ENCODE assay signal across 27 cellular contexts in genomic region chr9:121026260-121026691, GRCh38. TPM values are rescaled to one million over a fixed set of nuclear protein-coding genes. Genes with fewer than 3 reads are reported as not detected.
DNase-seq lines count a peak whose midpoint lies in the region; ATAC-seq and TF ChIP-seq lines count a peak whose summit lies in the region.
"Had no signal": no experiment of that assay in that cellular context is flagged by ENCODE, and none has a peak within 500 bp of the region (broad histone marks: within the 10 kb centered on the region; RNA-seq: fewer than 3 reads in every experiment).

No MANE protein-coding gene starts in this region.

- H3K9me3 ChIP-seq in RWPE2 (ENCODE audit: severe bottlenecking) (no peaks in the 10 kb centered on the region), osteoblast (ENCODE audit: low read depth, low read length) (no peaks in the 10 kb centered on the region), T-helper 17 cell (ENCODE audit: control insufficient read depth, low read length, poor library complexity, severe bottlenecking) (no peaks in the 10 kb centered on the region)
- H3K9me3 ChIP-seq: ascending aorta, Peyer's patch, thoracic aorta had no signal

- H3K27ac ChIP-seq in RWPE2 (ENCODE audit: poor library complexity, severe bottlenecking) (no peak overlapping the region), osteoblast (ENCODE audit: low read depth, low read length) (no peak overlapping the region)
- H3K27ac ChIP-seq: ascending aorta, heart right ventricle, parathyroid adenoma, Peyer's patch, skin epidermis, thoracic aorta had no signal

- TF ChIP-seq CTCF in RWPE2 (IDR thresholded peaks at IDR 0.05; ENCODE audit: poor library complexity, severe bottlenecking) (no peak), osteoblast (IDR thresholded peaks at IDR 0.05; ENCODE audit: extremely low read depth, low read depth, low read length) (no peak)

- H3K36me3 ChIP-seq in RWPE2 (ENCODE audit: low read depth) (no peaks in the 10 kb centered on the region), osteoblast (ENCODE audit: insufficient read depth, low read length) (no peaks in the 10 kb centered on the region)
- H3K36me3 ChIP-seq: heart right ventricle, Peyer's patch, thoracic aorta had no signal

- peak overlapping the region; percentile 2 for H3K4me2 ChIP-seq in osteoblast (ENCODE audit: insufficient read depth, low read length)

- ATAC-seq in RWPE2 (ENCODE audit: low read depth), result peak; percentile 86
- ATAC-seq in GM19023 (IDR thresholded peaks at IDR 0.05; ENCODE audit: unreplicated experiment), result no peak
- ATAC-seq in T-helper 17 cell, result no peak
- ATAC-seq: activated T-cell treated with anti-CD3 and anti-CD28 coated beads, Interleukin-2, amount 50 U/mL, for 72 hours; GM12878; heart right ventricle had no signal

- H4K20me1 ChIP-seq in osteoblast (ENCODE audit: insufficient read depth, low read length), result no peaks in the 10 kb centered on the region

- H3K27me3 Mint-ChIP-seq in T-helper 17 cell, result no peaks in the 10 kb centered on the region
- H3K27me3 Mint-ChIP-seq: CD4-positive, alpha-beta memory T cell had no signal

- H3K4me1 ChIP-seq in RWPE2 (ENCODE audit: insufficient read depth, poor library complexity, severe bottlenecking) (no peaks in the 10 kb centered on the region), osteoblast (ENCODE audit: insufficient read depth, low read length) (peaks cover 10% of the 10 kb centered on the region)
- H3K4me1 ChIP-seq: ascending aorta, heart right ventricle, parathyroid adenoma had no signal

- H3K36me3 Mint-ChIP-seq in T-helper 17 cell (ENCODE audit: low read depth), result peaks cover 3% of the 10 kb centered on the region
- H3K36me3 Mint-ChIP-seq: mesothelial cell of epicardium had no signal

- H3K4me3 ChIP-seq in RWPE2 (ENCODE audit: severe bottlenecking) (no peak overlapping the region), osteoblast (ENCODE audit: insufficient read depth, low read length) (no peak overlapping the region)
- H3K4me3 ChIP-seq: ascending aorta, GM12878, heart right ventricle, Peyer's patch, skin epidermis, thoracic aorta had no signal

- no peaks in the 10 kb centered on the region for H3K79me2 ChIP-seq in osteoblast (ENCODE audit: insufficient read depth, low read length)
- H3K79me2 ChIP-seq: parathyroid adenoma had no signal

- H3K27me3 ChIP-seq in RWPE2 (ENCODE audit: insufficient read depth, poor library complexity, severe bottlenecking) (no peaks in the 10 kb centered on the region), osteoblast (ENCODE audit: insufficient read depth, low read length) (no peaks in the 10 kb centered on the region)
- H3K27me3 ChIP-seq: ascending aorta, heart right ventricle, Peyer's patch had no signal

- peak; percentile 51 for DNase-seq in EH (ENCODE audit: low read depth)
- DNase-seq in RWPE2 (ENCODE audit: low spot score), result no peak
- DNase-seq in fibroblast of peridontal ligament (ENCODE audit: extremely low read depth), result peak; percentile 16
- peak; percentile 52 for DNase-seq in osteoblast (ENCODE audit: insufficient read length, low spot score, missing footprints)
- DNase-seq in activated gamma-delta T cell treated with Interleukin-2 at 50 U/mL for 16 hours, result no peak
- DNase-seq in NCI-H1436 treated with DMSO at 0.1 percent for 48 hours (lab: John Stamatoyannopoulos, UW), result no peak
- DNase-seq in T-helper 17 cell, result no peak
- DNase-seq: activated CD4-positive, alpha-beta T cell treated with anti-CD3 and anti-CD28 coated beads for 48 hours; activated T-cell treated with anti-CD3 and anti-CD28 coated beads, Interleukin-2, amount 50 U/mL, for 72 hours; CD4-positive, alpha-beta memory T cell; DMS153; GF-D8; heart right ventricle; NCI-H510A treated with DMSO at 0.1 percent for 48 hours; stimulated activated CD4-positive, alpha-beta T cell treated with anti-CD3 and anti-CD28 coated beads, Interleukin-2, amount 100 ng/mL, for 24 hours; stimulated activated naive CD4-positive, alpha-beta T cell had no signal

- H3K4me1 Mint-ChIP-seq in T-helper 17 cell, result peaks cover 4% of the 10 kb centered on the region
- H3K4me1 Mint-ChIP-seq: activated naive CD4-positive, alpha-beta T cell treated with anti-CD3 and anti-CD28 coated beads, Interleukin-2, amount 50 U/mL, for 24 hours; CD4-positive, alpha-beta memory T cell; mesothelial cell of epicardium; nephron had no signal

- H2AFZ ChIP-seq in osteoblast (ENCODE audit: low read length), result peak overlapping the region; percentile 30
- H2AFZ ChIP-seq: parathyroid adenoma had no signal

- H3K27ac Mint-ChIP-seq in T-helper 17 cell, result no peak overlapping the region
- H3K27ac Mint-ChIP-seq: activated naive CD4-positive, alpha-beta T cell treated with anti-CD3 and anti-CD28 coated beads, Interleukin-2, amount 50 U/mL, for 24 hours; activated T-cell treated with anti-CD3 and anti-CD28 coated beads, Interleukin-2, amount 50 U/mL, for 72 hours; mesothelial cell of epicardium; nephron; T-helper 1 cell treated with Interleukin-12 subunit alpha and Interleukin-12 subunit beta and Interleukin-4 antibody, amounts not matched to agents 30 μg/mL and 1 μg/mL, for 36 hours had no signal

- H3K4me3 Mint-ChIP-seq in T-helper 17 cell, result no peak overlapping the region
- H3K4me3 Mint-ChIP-seq: activated naive CD4-positive, alpha-beta T cell treated with anti-CD3 and anti-CD28 coated beads, Interleukin-2, amount 50 U/mL, for 24 hours; activated T-cell treated with anti-CD3 and anti-CD28 coated beads, Interleukin-2, amount 50 U/mL, for 72 hours; CD4-positive, alpha-beta memory T cell; mesothelial cell of epicardium; nephron; T-helper 1 cell treated with Interleukin-12 subunit alpha and Interleukin-12 subunit beta and Interleukin-4 antibody, amounts not matched to agents 30 μg/mL and 1 μg/mL, for 36 hours had no signal

RNA-seq across cellular contexts. Expression of gene C5, which starts 23.8 kb away (rescaled TPM):
- 5.1 and 5.6 TPM in 2 replicates for total RNA-seq in osteoblast
- 1 to 10 TPM; 1.3 to 1.9 TPM for total RNA-seq in T-helper 17 cell

RNA-seq across cellular contexts. Expression of gene CNTRL, which starts 48.5 kb away (rescaled TPM):
- total RNA-seq in osteoblast (7.1 and 8.7 TPM in 2 replicates), T-helper 17 cell (10 to 100 TPM; 69.5 to 81.1 TPM)

Comparison
In these comparisons a context has a peak if more than half of its experiments do, and no peak if none do; other contexts are left out.
1. DNase-seq: peak in EH (single experiment), fibroblast of peridontal ligament (single experiment) and osteoblast (single experiment); none in RWPE2 (single experiment), activated gamma-delta T cell treated with Interleukin-2 at 50 U/mL for 16 hours (single experiment), NCI-H1436 treated with DMSO at 0.1 percent for 48 hours (single experiment) and T-helper 17 cell (0 of 3).